Comparison of ENCODE assay signal across 15 cellular contexts in genomic region chr12:96117460-96117859, GRCh38.
A peak's percentile ranks its signal among the peaks of the same experiment; 100 is the strongest.
DNase-seq lines count a peak whose midpoint lies in the region; ATAC-seq and TF ChIP-seq lines count a peak whose summit lies in the region.
"Had no signal": no experiment of that assay in that cellular context is flagged by ENCODE, and none has a peak within 500 bp of the region (broad histone marks: within the 10 kb centered on the region; RNA-seq: fewer than 3 reads in every experiment).

No MANE protein-coding gene starts in this region.

- H3K4me2 ChIP-seq in neural progenitor cell = no peak overlapping the region

- H2AFZ ChIP-seq in neural progenitor cell (replicated peaks) = no peak overlapping the region

- H3K36me3 Mint-ChIP-seq in CD4-positive, CD25-positive, alpha-beta regulatory T cell = no peaks in the 10 kb centered on the region
- H3K36me3 Mint-ChIP-seq in neural progenitor cell = no peaks in the 10 kb centered on the region
- no peaks in the 10 kb centered on the region for H3K36me3 Mint-ChIP-seq in effector memory CD8-positive, alpha-beta T cell (ENCODE audit: insufficient read depth)

- H3K9me3 Mint-ChIP-seq in CD4-positive, CD25-positive, alpha-beta regulatory T cell = no peaks in the 10 kb centered on the region
- no peaks in the 10 kb centered on the region for H3K9me3 Mint-ChIP-seq in neural progenitor cell
- H3K9me3 Mint-ChIP-seq in effector memory CD8-positive, alpha-beta T cell = no peaks in the 10 kb centered on the region
- H3K9me3 Mint-ChIP-seq: CD14-positive monocyte had no signal

- no peaks in the 10 kb centered on the region for H4K20me1 ChIP-seq in neural progenitor cell (ENCODE audit: low read depth)

- no peak overlapping the region for H3K4me3 ChIP-seq in CD4-positive, CD25-positive, alpha-beta regulatory T cell (ENCODE audit: low read depth, low read length)
- no peak overlapping the region for H3K4me3 ChIP-seq in neural progenitor cell

- no peak for ATAC-seq in CD4-positive, CD25-positive, alpha-beta regulatory T cell (ENCODE audit: low read depth in 2 of 2)
- ATAC-seq in effector memory CD8-positive, alpha-beta T cell (replicated peaks) = no peak
- no peak for ATAC-seq in GM18517 (IDR thresholded peaks at IDR 0.05; ENCODE audit: unreplicated experiment)
- ATAC-seq: HCT116 had no signal

- peaks cover 4% of the 10 kb centered on the region for H3K27me3 Mint-ChIP-seq in CD4-positive, CD25-positive, alpha-beta regulatory T cell
- H3K27me3 Mint-ChIP-seq in neural progenitor cell (ENCODE audit: insufficient read depth, low read depth) = peaks cover 7% of the 10 kb centered on the region
- H3K27me3 Mint-ChIP-seq in effector memory CD8-positive, alpha-beta T cell = peaks cover 0 to 11% of the 10 kb centered on the region in 2 donors

- H3F3A ChIP-seq in neural progenitor cell (ENCODE audit: low read depth) = no peaks in the 10 kb centered on the region

- H3K4me3 Mint-ChIP-seq in CD4-positive, CD25-positive, alpha-beta regulatory T cell = no peak overlapping the region
- peak overlapping the region; percentile 65 for H3K4me3 Mint-ChIP-seq in neural progenitor cell
- H3K4me3 Mint-ChIP-seq in effector memory CD8-positive, alpha-beta T cell = no peak overlapping the region
- H3K4me3 Mint-ChIP-seq: CD14-positive monocyte had no signal

- peak in 1 of 3 donors; percentile 41 for DNase-seq in CD4-positive, CD25-positive, alpha-beta regulatory T cell
- DNase-seq in MV-4-11 (lab: John Stamatoyannopoulos, UW) (peak; percentile 41), neural progenitor cell (ENCODE audit: low spot score) (no peak), mesenteric fat pad (ENCODE audit: low spot score) (no peak)
- no peak for DNase-seq in effector memory CD8-positive, alpha-beta T cell
- DNase-seq: DMS79, KG1, NCI-H1105, NCI-H1694, NCI-H510A treated with DMSO at 0.1 percent for 48 hours, Right ventricle myocardium superior had no signal

- H3K9ac ChIP-seq in neural progenitor cell = no peak overlapping the region

- no peaks in the 10 kb centered on the region for H3K79me2 ChIP-seq in neural progenitor cell (ENCODE audit: low read depth)

- no peak overlapping the region for H3K27ac ChIP-seq in CD4-positive, CD25-positive, alpha-beta regulatory T cell (ENCODE audit: insufficient read depth, low read length, poor library complexity, severe bottlenecking)
- H3K27ac ChIP-seq in VCaP (0 out of 2 replicates have a peak overlapping the region, but pooled peaks have one; percentile 5), neural progenitor cell (no peak overlapping the region)

- peak overlapping the region in 2 of 3 donors; percentile 43 to 72 for H3K27ac Mint-ChIP-seq in CD4-positive, CD25-positive, alpha-beta regulatory T cell
- H3K27ac Mint-ChIP-seq in neural progenitor cell = peak overlapping the region; percentile 67
- no peak overlapping the region for H3K27ac Mint-ChIP-seq in effector memory CD8-positive, alpha-beta T cell

- H3K9me3 ChIP-seq in CD4-positive, CD25-positive, alpha-beta regulatory T cell (ENCODE audit: control insufficient read depth in 2 of 2, low read length in 2 of 2) = no peaks in the 10 kb centered on the region
- H3K9me3 ChIP-seq in neural progenitor cell (ENCODE audit: low read depth) = no peaks in the 10 kb centered on the region

- no peaks in the 10 kb centered on the region for H3K4me1 ChIP-seq in CD4-positive, CD25-positive, alpha-beta regulatory T cell (ENCODE audit: control insufficient read depth, insufficient read depth, low read length, poor library complexity, severe bottlenecking)
- H3K4me1 ChIP-seq in neural progenitor cell = peaks cover 4% of the 10 kb centered on the region

- H3K27me3 ChIP-seq in CD4-positive, CD25-positive, alpha-beta regulatory T cell (ENCODE audit: control insufficient read depth, insufficient read depth, low read length) = peaks cover 2% of the 10 kb centered on the region
- H3K27me3 ChIP-seq in neural progenitor cell = no peaks in the 10 kb centered on the region

- H3K4me1 Mint-ChIP-seq in CD4-positive, CD25-positive, alpha-beta regulatory T cell = peaks cover 0 to 11% (median 4%) of the 10 kb centered on the region in 4 donors
- H3K4me1 Mint-ChIP-seq in neural progenitor cell = peaks cover 33% of the 10 kb centered on the region
- H3K4me1 Mint-ChIP-seq in effector memory CD8-positive, alpha-beta T cell (ENCODE audit: low read depth in 2 of 2) = peaks cover 6 to 7% of the 10 kb centered on the region in 2 donors

- H3K36me3 ChIP-seq in CD4-positive, CD25-positive, alpha-beta regulatory T cell (ENCODE audit: control insufficient read depth, insufficient read depth, low read length) = no peaks in the 10 kb centered on the region
- H3K36me3 ChIP-seq in neural progenitor cell = no peaks in the 10 kb centered on the region

- TF ChIP-seq CTCF in VCaP (conservative IDR thresholded peaks at IDR 0.05) = no peak
- TF ChIP-seq CTCF in neural progenitor cell (IDR thresholded peaks at IDR 0.05) = no peak

Comparison
In these comparisons a context has a peak if more than half of its experiments do, and no peak if none do; other contexts are left out.
1. H3K27ac Mint-ChIP-seq: peak in CD4-positive, CD25-positive, alpha-beta regulatory T cell (2 of 3) and neural progenitor cell (single experiment); none in effector memory CD8-positive, alpha-beta T cell (0 of 2).